8 cellular contexts compared by ENCODE assay signal in the genomic region with DNA sequence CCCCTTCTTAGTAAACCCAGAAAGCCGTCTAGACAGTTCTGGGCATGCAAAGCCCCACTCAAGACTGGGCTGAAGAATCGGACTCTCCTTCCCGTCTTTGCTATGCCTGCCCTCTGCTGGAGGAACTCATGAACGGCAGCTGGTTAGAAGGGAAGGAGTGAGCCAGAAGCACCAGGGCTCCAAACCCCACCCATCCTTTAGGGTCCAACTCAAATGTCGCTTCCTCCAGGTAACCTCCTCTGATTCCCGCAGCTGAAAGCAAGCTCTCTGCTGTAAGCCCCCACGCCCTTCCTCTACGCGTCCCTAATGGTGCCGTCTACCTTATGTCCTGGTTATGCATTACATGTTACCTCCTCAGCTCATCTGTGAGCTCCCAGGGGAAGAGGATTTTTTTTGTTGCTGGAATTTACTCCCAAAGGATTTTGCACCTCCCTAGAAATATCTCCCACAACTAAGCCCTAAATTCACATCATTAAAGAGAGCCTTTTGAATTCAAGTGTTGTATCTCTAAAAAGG. TPM values are rescaled to one million over a fixed set of nuclear protein-coding genes. Genes with fewer than 3 reads are reported as not detected.
DNase-seq lines count a peak whose midpoint lies in the region; ATAC-seq and TF ChIP-seq lines count a peak whose summit lies in the region.

No MANE protein-coding gene starts in this region.

- no peaks in the 10 kb centered on the region for H3K9me3 Mint-ChIP-seq in activated CD4-positive, alpha-beta T cell treated with anti-CD3 and anti-CD28 coated beads, Interleukin-2, amount 10 ng/mL, durations not matched to agents 24 days and 14 days

- peak; percentile 72 for ATAC-seq in HG03442 (IDR thresholded peaks at IDR 0.05; ENCODE audit: unreplicated experiment)
- ATAC-seq in right lobe of liver: peak; percentile 93 to 98 (median 96)
- no peak for ATAC-seq in HG02884 (IDR thresholded peaks at IDR 0.05; ENCODE audit: unreplicated experiment)

- no peak overlapping the region for H3K4me3 Mint-ChIP-seq in activated CD4-positive, alpha-beta T cell treated with anti-CD3 and anti-CD28 coated beads, Interleukin-2, amount 10 ng/mL, durations not matched to agents 24 days and 14 days

- 3% methylated on average over 8 of the region's 10 CpGs for WGBS in right lobe of liver (ENCODE audit: insufficient coverage, low coverage, low lambda C conversion rate, missing lambda C conversion rate)

- H3K4me1 ChIP-seq in right lobe of liver: no peaks in the 10 kb centered on the region

- no peaks in the 10 kb centered on the region for H3K9me3 ChIP-seq in right lobe of liver

- TF ChIP-seq POLR2A in right lobe of liver (IDR thresholded peaks at IDR 0.05): no peak

- intact Hi-C loops in activated CD4-positive, alpha-beta T cell treated with anti-CD3 and anti-CD28 coated beads, Interleukin-2, amount 10 ng/mL, durations not matched to agents 24 days and 14 days (cut with micrococcal nuclease): loop anchor here (1.0 to 5.0 kb wide), 2 partner anchors 50 to 111 kb away; no protein-coding TSS in a partner anchor
- intact Hi-C loops in right lobe of liver (cut with DNase I): no loop called here

- TF ChIP-seq CTCF in GM12864 (IDR thresholded peaks at IDR 0.05; ENCODE audit: low read depth, low read length, missing control alignments): peak; percentile 98
- TF ChIP-seq CTCF in right lobe of liver (IDR thresholded peaks at IDR 0.05): peak; percentile 79 to 87 (median 82)

- H3K4me3 ChIP-seq in GM12864 (ENCODE audit: low read depth, low read length) (no peak overlapping the region), right lobe of liver (no peak overlapping the region)

- H3K27me3 ChIP-seq in right lobe of liver: no peaks in the 10 kb centered on the region

- peak; percentile 36 for DNase-seq in GM12864 (ENCODE audit: low read depth)
- peak; percentile 19 for DNase-seq in NCI-H524 treated with DMSO at 0.1 percent for 48 hours (lab: John Stamatoyannopoulos, UW)
- peak; percentile 94 for DNase-seq in activated CD4-positive, alpha-beta T cell treated with anti-CD3 and anti-CD28 coated beads, Interleukin-2, amount 10 ng/mL, durations not matched to agents 24 days and 14 days
- DNase-seq in dedifferentiated amniotic fluid mesenchymal stem cell (ENCODE audit: extremely low spot score): peak; percentile 68
- peak; percentile 65 to 69 (median 67) for DNase-seq in right lobe of liver
- DNase-seq in stimulated activated CD4-positive, alpha-beta T cell treated with anti-CD3 and anti-CD28 coated beads, TNF-alpha, amount 100 ng/mL, for 4 hours (ENCODE audit: low read depth in 3 of 3): peak; percentile 46 to 61 (median 57)

- peaks cover 7% of the 10 kb centered on the region for H3K4me1 Mint-ChIP-seq in activated CD4-positive, alpha-beta T cell treated with anti-CD3 and anti-CD28 coated beads, Interleukin-2, amount 10 ng/mL, durations not matched to agents 24 days and 14 days

- H3K36me3 Mint-ChIP-seq in activated CD4-positive, alpha-beta T cell treated with anti-CD3 and anti-CD28 coated beads, Interleukin-2, amount 10 ng/mL, durations not matched to agents 24 days and 14 days (ENCODE audit: low read depth): no peaks in the 10 kb centered on the region

- no peaks in the 10 kb centered on the region for H3K36me3 ChIP-seq in right lobe of liver

- H3K27ac Mint-ChIP-seq in activated CD4-positive, alpha-beta T cell treated with anti-CD3 and anti-CD28 coated beads, Interleukin-2, amount 10 ng/mL, durations not matched to agents 24 days and 14 days: no peak overlapping the region

- peaks cover 29% of the 10 kb centered on the region for H3K27me3 Mint-ChIP-seq in activated CD4-positive, alpha-beta T cell treated with anti-CD3 and anti-CD28 coated beads, Interleukin-2, amount 10 ng/mL, durations not matched to agents 24 days and 14 days

- no peak overlapping the region for H3K27ac ChIP-seq in right lobe of liver

RNA-seq across cellular contexts. Expression of a gene that starts 59.0 kb away (rescaled TPM):
- 0.12 and 0.38 TPM in 2 replicates for total RNA-seq in activated CD4-positive, alpha-beta T cell treated with anti-CD3 and anti-CD28 coated beads, Interleukin-2, amount 10 ng/mL, durations not matched to agents 24 days and 14 days
- total RNA-seq in right lobe of liver: 1 to 10 TPM; 1.7 to 5.6 (median 3.7) TPM

Comparison
In these comparisons a context has a peak if more than half of its experiments do, and no peak if none do; other contexts are left out.
1. DNase-seq: peak in every context shown above with its lines; median percentile 94 in activated CD4-positive, alpha-beta T cell treated with anti-CD3 and anti-CD28 coated beads, Interleukin-2, amount 10 ng/mL, durations not matched to agents 24 days and 14 days; 68 in dedifferentiated amniotic fluid mesenchymal stem cell; 67 in right lobe of liver; 57 in stimulated activated CD4-positive, alpha-beta T cell treated with anti-CD3 and anti-CD28 coated beads, TNF-alpha, amount 100 ng/mL, for 4 hours; 36 in GM12864; 19 in NCI-H524 treated with DMSO at 0.1 percent for 48 hours.